Comparison of ENCODE assay signal across 8 cellular contexts in the genomic region with DNA sequence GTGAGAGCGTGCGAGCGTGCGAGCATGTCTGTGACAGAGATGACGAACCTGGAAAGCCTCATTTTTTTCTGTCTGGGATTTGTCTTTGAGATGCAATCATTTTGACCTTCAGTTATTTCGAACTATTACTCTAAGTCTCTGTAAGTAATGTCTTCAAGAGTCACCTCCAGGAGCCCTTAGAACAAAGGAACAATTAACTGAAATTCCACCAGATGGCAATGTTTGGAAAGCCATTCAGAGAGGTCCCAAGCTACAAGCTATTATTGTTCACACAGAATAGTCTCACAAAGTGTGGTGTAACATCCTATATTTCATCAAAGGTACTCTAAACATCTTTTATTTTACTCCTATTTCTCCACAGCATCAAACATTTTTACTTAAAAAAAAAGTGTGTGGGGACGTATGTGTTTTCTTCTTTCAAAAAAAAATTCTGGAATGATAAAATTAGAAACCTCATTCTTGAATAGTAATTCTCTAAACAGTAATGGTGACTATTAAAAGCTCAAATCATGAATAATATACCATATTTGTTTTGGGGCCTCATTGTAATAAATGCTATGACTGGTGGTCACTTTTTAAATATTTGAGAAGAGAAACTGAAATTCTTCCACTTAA. TPM values are rescaled to one million over a fixed set of nuclear protein-coding genes. Genes with fewer than 3 reads are reported as not detected.
A peak's percentile ranks its signal among the peaks of the same experiment; 100 is the strongest.
DNase-seq lines count a peak whose midpoint lies in the region; ATAC-seq, FAIRE-seq and TF ChIP-seq lines count a peak whose summit lies in the region.

No MANE protein-coding gene starts in this region.

- H3K27me3 Mint-ChIP-seq in activated T-cell treated with anti-CD3 and anti-CD28 coated beads, Interleukin-2, amount 50 U/mL, for 72 hours (ENCODE audit: low read depth), result no peaks in the 10 kb centered on the region
- peaks cover 2% of the 10 kb centered on the region for H3K27me3 Mint-ChIP-seq in activated T-cell treated with anti-CD3 and anti-CD28 coated beads, Interleukin-2, amount 50 U/mL, for 24 hours
- H3K27me3 Mint-ChIP-seq in mesothelial cell of epicardium (ENCODE audit: low read depth), result peaks cover 6% of the 10 kb centered on the region

- no peaks in the 10 kb centered on the region for H3K9me3 Mint-ChIP-seq in activated T-cell treated with anti-CD3 and anti-CD28 coated beads, Interleukin-2, amount 50 U/mL, for 72 hours
- H3K9me3 Mint-ChIP-seq in activated T-cell treated with anti-CD3 and anti-CD28 coated beads, Interleukin-2, amount 50 U/mL, for 24 hours, result no peaks in the 10 kb centered on the region
- H3K9me3 Mint-ChIP-seq in mesothelial cell of epicardium, result no peaks in the 10 kb centered on the region

- no peak overlapping the region for H3K4me3 ChIP-seq in Loucy (ENCODE audit: low read length, poor library complexity, severe bottlenecking)

- no peak overlapping the region for H3K9ac ChIP-seq in Loucy (ENCODE audit: low read depth, low read length, poor library complexity, severe bottlenecking)

- H3F3A ChIP-seq in Loucy (ENCODE audit: low read depth), result no peaks in the 10 kb centered on the region

- no peaks in the 10 kb centered on the region for H3K4me1 Mint-ChIP-seq in activated T-cell treated with anti-CD3 and anti-CD28 coated beads, Interleukin-2, amount 50 U/mL, for 72 hours (ENCODE audit: low read depth)
- H3K4me1 Mint-ChIP-seq in activated T-cell treated with anti-CD3 and anti-CD28 coated beads, Interleukin-2, amount 50 U/mL, for 24 hours (ENCODE audit: low read depth), result no peaks in the 10 kb centered on the region
- no peaks in the 10 kb centered on the region for H3K4me1 Mint-ChIP-seq in mesothelial cell of epicardium

- H3K27me3 ChIP-seq in Loucy (ENCODE audit: insufficient read depth, low read length, poor library complexity, severe bottlenecking), result no peaks in the 10 kb centered on the region

- no peaks in the 10 kb centered on the region for H3K9me3 ChIP-seq in Loucy (ENCODE audit: insufficient read depth, low read depth, low read length)

- no peak overlapping the region for H3K4me2 ChIP-seq in Loucy (ENCODE audit: low read depth, low read length, poor library complexity, severe bottlenecking)

- FAIRE-seq in endometrium (lab: Jason Lieb, UNC), result peak; percentile 80

- no peaks in the 10 kb centered on the region for H3K36me3 Mint-ChIP-seq in activated T-cell treated with anti-CD3 and anti-CD28 coated beads, Interleukin-2, amount 50 U/mL, for 72 hours (ENCODE audit: insufficient read depth in 2 of 2)
- H3K36me3 Mint-ChIP-seq in activated T-cell treated with anti-CD3 and anti-CD28 coated beads, Interleukin-2, amount 50 U/mL, for 24 hours (ENCODE audit: low read depth), result no peaks in the 10 kb centered on the region
- H3K36me3 Mint-ChIP-seq in mesothelial cell of epicardium, result no peaks in the 10 kb centered on the region

- H3K27ac Mint-ChIP-seq in activated T-cell treated with anti-CD3 and anti-CD28 coated beads, Interleukin-2, amount 50 U/mL, for 72 hours, result no peak overlapping the region
- H3K27ac Mint-ChIP-seq in activated T-cell treated with anti-CD3 and anti-CD28 coated beads, Interleukin-2, amount 50 U/mL, for 24 hours, result no peak overlapping the region
- no peak overlapping the region for H3K27ac Mint-ChIP-seq in mesothelial cell of epicardium

- H3K4me3 Mint-ChIP-seq in activated T-cell treated with anti-CD3 and anti-CD28 coated beads, Interleukin-2, amount 50 U/mL, for 72 hours, result no peak overlapping the region
- H3K4me3 Mint-ChIP-seq in activated T-cell treated with anti-CD3 and anti-CD28 coated beads, Interleukin-2, amount 50 U/mL, for 24 hours, result no peak overlapping the region
- H3K4me3 Mint-ChIP-seq in mesothelial cell of epicardium, result peak overlapping the region; percentile 42

- H3K79me2 ChIP-seq in Loucy (ENCODE audit: insufficient read depth, low read length), result no peaks in the 10 kb centered on the region

- no peaks in the 10 kb centered on the region for H4K20me1 ChIP-seq in Loucy (ENCODE audit: insufficient read depth, low read length, poor library complexity, severe bottlenecking)

- no peak overlapping the region for H2AFZ ChIP-seq in Loucy (ENCODE audit: low read length)

- ATAC-seq in activated T-cell treated with anti-CD3 and anti-CD28 coated beads, Interleukin-2, amount 50 U/mL, for 72 hours (replicated peaks in 1 of 2), result peak; percentile 58 to 63

- TF ChIP-seq CTCF in Loucy (conservative IDR thresholded peaks at IDR 0.05; ENCODE audit: low read length) (peak; percentile 72), mesothelial cell of epicardium (IDR thresholded peaks at IDR 0.05; ENCODE audit: unreplicated experiment) (peak; percentile 19)

- no peaks in the 10 kb centered on the region for H3K36me3 ChIP-seq in Loucy (ENCODE audit: insufficient read depth, low read length)

- peak in 1 of 2 donors; percentile 17 for DNase-seq in activated T-cell treated with anti-CD3 and anti-CD28 coated beads, Interleukin-2, amount 50 U/mL, for 72 hours
- DNase-seq in activated T-cell treated with anti-CD3 and anti-CD28 coated beads, Interleukin-2, amount 50 U/mL, for 24 hours, result no peak
- DNase-seq in HCEC 1CT (peak; percentile 62), RKO (ENCODE audit: low spot score) (peak; percentile 79), mesothelial cell of epicardium (ENCODE audit: low spot score in 2 of 2, unreplicated experiment in 2 of 2) (no peak), NCI-H1048 (lab: John Stamatoyannopoulos, UW) (no peak)

- no peaks in the 10 kb centered on the region for H3K4me1 ChIP-seq in Loucy (ENCODE audit: insufficient read depth, low read length, poor library complexity, severe bottlenecking)

- no peaks in the 10 kb centered on the region for H3K9me2 ChIP-seq in Loucy (replicated peaks; ENCODE audit: low read depth, low read length)

RNA-seq across cellular contexts. Expression of a gene that starts 35.1 kb away (rescaled TPM):
- 10 to 100 TPM; 53.4 to 54.1 TPM for total RNA-seq in activated T-cell treated with anti-CD3 and anti-CD28 coated beads, Interleukin-2, amount 50 U/mL, for 72 hours
- 15.8 to 19.6 TPM (median 17.1 TPM) in 3 replicates for total RNA-seq in mesothelial cell of epicardium

Comparison
In these comparisons a context has a peak if more than half of its experiments do, and no peak if none do; other contexts are left out.
1. DNase-seq: peak in HCEC 1CT (single experiment) and RKO (single experiment); none in activated T-cell treated with anti-CD3 and anti-CD28 coated beads, Interleukin-2, amount 50 U/mL, for 24 hours (single experiment), mesothelial cell of epicardium (0 of 2) and NCI-H1048 (single experiment).